ENCODE assay signal across 8 cellular contexts in genomic region chr1:44213222-44214112, GRCh38. TPM values are rescaled to one million over a fixed set of nuclear protein-coding genes. Genes with fewer than 3 reads are reported as not detected.
DNase-seq lines count a peak whose midpoint lies in the region; ATAC-seq and TF ChIP-seq lines count a peak whose summit lies in the region.

DMAP1 (plus strand) TSS chr1:44213471; CDS start chr1:44213754, 283 bp downstream.

- 0 to 1% (median 1%) methylated on average over 44 of the region's 44 CpGs for WGBS in adipose tissue, 3 donors
- 1% methylated on average over 44 of the region's 44 CpGs for WGBS in heart right ventricle, 2 donors

- no peaks in the 10 kb centered on the region for H3K9me3 ChIP-seq in heart right ventricle

- intact Hi-C loops in heart right ventricle (cut with DNase I) (loop anchor here in 6 of 10 donors (10.0 kb wide), 6 partner anchors 101 to 441 kb away; partner anchors contain the start of gene CCDC24 (in 1 of the 6)), posterior cingulate gyrus (cut with DNase I) (loop anchor here (10.0 kb wide), 2 partner anchors 209 to 381 kb away; no protein-coding TSS in a partner anchor)

- H3K27me3 ChIP-seq in heart right ventricle: no peaks in the 10 kb centered on the region

- CTCF ChIA-PET in T-cell (lab: Charles Lee): interaction anchor here in 1 of 2 donors (1.0 to 1.6 kb wide), 2 partner anchors 25 to 1090 kb away, joined by 3 to 4 read pairs; no protein-coding TSS in a partner anchor

- peaks cover 2 to 33% (median 18%) of the 10 kb centered on the region in 9 donors for H3K4me1 ChIP-seq in heart right ventricle

- H3K9me3 Mint-ChIP-seq in T-cell (no peaks in the 10 kb centered on the region), type B pancreatic cell (no peaks in the 10 kb centered on the region)

- ATAC-seq in HG02623 (IDR thresholded peaks at IDR 0.05; ENCODE audit: unreplicated experiment) (peak; percentile 65), T-cell (replicated peaks in 1 of 4) (peak; percentile 84 to 88 (median 85)), heart right ventricle (peak; percentile 88 to 95 (median 94))

- H3K4me3 Mint-ChIP-seq in T-cell (peak within 1 kb of the TSS; percentile 90 to 95 (median 91)), type B pancreatic cell (peak within 1 kb of the TSS; percentile 93)

- H3K27ac Mint-ChIP-seq in T-cell: peak within 1 kb of the TSS; percentile 96 to 97
- peak within 1 kb of the TSS; percentile 68 for H3K27ac Mint-ChIP-seq in type B pancreatic cell

- H3K4me1 Mint-ChIP-seq in T-cell (peaks cover 29 to 49% (median 34%) of the 10 kb centered on the region in 3 donors), type B pancreatic cell (ENCODE audit: unreplicated experiment) (peaks cover 13% of the 10 kb centered on the region)

- H3K27ac ChIP-seq in adipose tissue (ENCODE audit: low read depth, low read length) (no peak within 1 kb of the TSS), heart right ventricle (peak within 1 kb of the TSS; percentile 53 to 89 (median 84))

- H3K36me3 Mint-ChIP-seq in T-cell (peaks cover 13% of the 10 kb centered on the region), type B pancreatic cell (peaks cover 10% of the 10 kb centered on the region)

- peaks cover 0 to 41% (median 9%) of the 10 kb centered on the region in 9 donors for H3K36me3 ChIP-seq in heart right ventricle

- POLR2A ChIA-PET in T-cell (lab: Charles Lee): interaction anchor here in 1 of 2 donors (0.7 kb wide), 1 partner anchor 37 kb away, joined by 5 read pairs; no protein-coding TSS in a partner anchor

- H3K27me3 Mint-ChIP-seq in T-cell: no peaks in the 10 kb centered on the region
- no peaks in the 10 kb centered on the region for H3K27me3 Mint-ChIP-seq in type B pancreatic cell

- DNase-seq in GM04504 (ENCODE audit: low read depth) (peak; percentile 44), NCI-H1436 (lab: John Stamatoyannopoulos, UW) (peak; percentile 81), T-cell (peak; percentile 64 to 89 (median 80)), heart right ventricle (peak; percentile 82 to 83), posterior cingulate gyrus (peak; percentile 86 to 98 (median 91)), type B pancreatic cell (ENCODE audit: extremely low spot score, unreplicated experiment) (peak; percentile 86)

- H3K4me3 ChIP-seq in heart right ventricle: peak within 1 kb of the TSS; percentile 70 to 99 (median 83)

- TF ChIP-seq CTCF in heart right ventricle (IDR thresholded peaks at IDR 0.05) (peak in 2 of 9 donors; percentile 22), type B pancreatic cell (conservative IDR thresholded peaks at IDR 0.05) (no peak)

RNA-seq across cellular contexts. Expression of gene DMAP1, which starts in this region (rescaled TPM):
- total RNA-seq in T-cell: 10 to 100 TPM; 60.3 to 79.9 (median 75.3) TPM
- polyA plus RNA-seq in adipose tissue: 10 to 100 TPM; 24.5 to 31.0 (median 26.9) TPM
- total RNA-seq in heart right ventricle: 10 to 100 TPM; 24.1 to 33.9 (median 27.6) TPM
- 10 to 100 TPM; 35.2 to 37.3 TPM for polyA plus RNA-seq in heart right ventricle
- 45.7 and 54.6 TPM in 2 replicates for total RNA-seq in type B pancreatic cell (ENCODE audit: low replicate concordance)
